1 cellular context compared by ENCODE assay signal in the genomic region with DNA sequence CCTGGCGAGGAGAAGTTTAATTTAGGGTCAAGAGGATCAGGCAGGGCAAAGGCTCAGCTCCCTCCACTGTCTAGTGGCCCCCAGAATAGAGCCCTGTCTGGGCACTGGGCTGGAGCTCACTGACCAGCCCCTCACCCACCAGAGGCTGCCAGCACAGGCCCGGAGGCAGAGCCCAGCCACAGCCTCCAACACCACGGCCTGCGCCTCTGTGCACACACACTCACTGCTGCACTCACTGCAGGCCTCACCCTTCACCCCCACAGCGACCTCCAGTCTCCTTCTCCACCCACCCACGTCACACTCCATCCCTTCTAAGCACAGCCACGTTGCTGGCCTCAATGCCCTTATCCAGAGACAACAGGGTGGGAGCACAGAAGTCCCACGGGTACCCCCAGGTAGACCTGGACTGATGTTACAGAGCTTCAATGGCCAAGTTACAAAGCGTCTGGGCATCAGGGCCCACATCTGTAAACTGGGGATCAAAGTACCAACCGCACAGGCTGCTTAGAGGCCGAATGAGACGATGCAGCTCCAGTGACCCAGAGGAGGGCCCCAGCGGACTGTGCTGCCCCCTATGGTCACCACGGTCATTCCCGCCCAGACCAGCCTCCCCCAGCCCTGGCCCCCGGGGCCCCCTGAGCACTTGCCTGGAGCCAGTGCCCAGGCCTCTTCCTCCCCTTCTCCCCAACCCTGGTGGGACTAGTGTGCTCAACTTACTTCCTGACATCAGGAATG.
TF ChIP-seq lines count a peak whose summit lies in the region.

No MANE protein-coding gene starts in this region.

TF ChIP-seq in GM23338, 12 proteins besides CTCF, POLR2A, EP300 and RAD21 (continued from another document):
- TF ChIP-seq ZNF462 (CRISPR knock-in tag; IDR thresholded peaks at IDR 0.05) (no peak), ZNF114 (CRISPR knock-in tag; IDR thresholded peaks at IDR 0.05) (no peak), ZNF331 (CRISPR knock-in tag; IDR thresholded peaks at IDR 0.05; ENCODE audit: low read depth) (no peak), STAT1 (IDR thresholded peaks at IDR 0.05; ENCODE audit: unreplicated experiment) (no peak), REST (IDR thresholded peaks at IDR 0.05; ENCODE audit: unreplicated experiment) (no peak), POLR2AphosphoS5 (IDR thresholded peaks at IDR 0.05; ENCODE audit: low read depth) (no peak), NANOG (IDR thresholded peaks at IDR 0.05; ENCODE audit: borderline replicate concordance) (no peak)
TF ChIP-seq in GM23338: peak in this region for 0.
